Comparison of ENCODE assay signal across 34 cellular contexts in genomic region chr9:10586407-10586806, GRCh38.
"Had no signal": no experiment of that assay in that cellular context is flagged by ENCODE, and none has a peak within 500 bp of the region (broad histone marks: within the 10 kb centered on the region; RNA-seq: fewer than 3 reads in every experiment).

No MANE protein-coding gene starts in this region.

- ATAC-seq: activated CD8-positive, alpha-beta T cell treated with anti-CD3 and anti-CD28 coated beads for 36 hours; activated naive CD4-positive, alpha-beta T cell treated with anti-CD3 and anti-CD28 coated beads, Interleukin-2, amount 50 U/mL, for 72 hours; activated T-cell treated with anti-CD3 and anti-CD28 coated beads, Interleukin-2, amount 50 U/mL, for 4 hours; activated T-cell treated with anti-CD3 and anti-CD28 coated beads, Interleukin-2, amount 50 U/mL, for 72 hours; activated T-helper 17 cell treated with anti-CD3 and anti-CD28 coated beads, Interleukin-2, amount 50 U/mL, for 72 hours; body of pancreas had no signal

- H3K36me3 ChIP-seq: adrenal gland, brain microvascular endothelial cell, breast epithelium had no signal

- H3K27ac ChIP-seq: adrenal gland, body of pancreas, brain microvascular endothelial cell, breast epithelium, VCaP had no signal

- DNase-seq: activated B cell treated with CpG ODN at 0.5 μM for 24 hours; activated CD4-positive, alpha-beta memory T cell treated with anti-CD3 and anti-CD28 coated beads for 36 hours; activated CD4-positive, alpha-beta T cell treated with anti-CD3 and anti-CD28 coated beads for 4 hours; activated CD4-positive, alpha-beta T cell treated with anti-CD3 and anti-CD28 coated beads, Interleukin-2, amount 10 ng/mL, durations not matched to agents 24 days and 14 days; activated CD4-positive, alpha-beta T cell treated with anti-CD3 and anti-CD28 coated beads, Interleukin-2, amount 50 U/mL, for 1 hour; activated CD4-positive, alpha-beta T cell treated with anti-CD3 and anti-CD28 coated beads, Interleukin-2, amount 50 U/mL, for 4 hours; activated CD4-positive, CD25-positive, alpha-beta regulatory T cell treated with anti-CD3 and anti-CD28 coated beads, Interleukin-2, amount 50 U/mL, for 72 hours; activated CD8-positive, alpha-beta memory T cell treated with anti-CD3 and anti-CD28 coated beads, Interleukin-2, amount 50 U/mL, for 4 hours; activated CD8-positive, alpha-beta T cell treated with anti-CD3 and anti-CD28 coated beads for 36 hours; activated effector memory CD4-positive, alpha-beta T cell treated with anti-CD3 and anti-CD28 coated beads, Interleukin-2, amount 50 U/mL, for 16 hours; activated gamma-delta T cell treated with Interleukin-2 at 50 U/mL for 16 hours; activated naive CD4-positive, alpha-beta T cell; activated naive CD4-positive, alpha-beta T cell treated with anti-CD3 and anti-CD28 coated beads for 36 hours; activated naive CD4-positive, alpha-beta T cell treated with anti-CD3 and anti-CD28 coated beads, Interleukin-2, amount 50 U/mL, for 16 hours; activated naive CD8-positive, alpha-beta T cell treated with anti-CD3 and anti-CD28 coated beads for 36 hours; activated T-cell treated with anti-CD3 and anti-CD28 coated beads for 4 hours; activated T-cell treated with anti-CD3 and anti-CD28 coated beads, Interleukin-2, amount 50 U/mL, for 1 hour; activated T-cell treated with anti-CD3 and anti-CD28 coated beads, Interleukin-2, amount 50 U/mL, for 4 hours; activated T-cell treated with anti-CD3 and anti-CD28 coated beads, Interleukin-2, amount 50 U/mL, for 72 hours; adrenal gland; amniotic stem cell; aorta; body of pancreas; brain microvascular endothelial cell; central memory CD4-positive, alpha-beta T cell; T-helper 1 cell; T-helper 2 cell; T-helper 9 cell had no signal

- H3K9me3 ChIP-seq: adrenal gland, body of pancreas had no signal

- H3K27me3 ChIP-seq: adrenal gland, body of pancreas, brain microvascular endothelial cell, breast epithelium had no signal

- H3K4me3 ChIP-seq: adrenal gland, body of pancreas, breast epithelium had no signal

- FAIRE-seq: astrocyte, TTC549 had no signal

- H3K4me1 ChIP-seq: adrenal gland, body of pancreas, breast epithelium had no signal
